ENCODE assay signal across 1 cellular context in genomic region chr16:88783391-88784073, GRCh38.
TF ChIP-seq lines count a peak whose summit lies in the region.

No MANE protein-coding gene starts in this region.

TF ChIP-seq in HepG2, 621 proteins besides CTCF, POLR2A, EP300 and RAD21 (continued from another document and continues in another):
- 0 out of 2 replicates have a peak, but pooled peaks have one; percentile 66 for TF ChIP-seq HIC2 (CRISPR knock-in tag; IDR thresholded peaks at IDR 0.05; ENCODE audit: low read depth)
- TF ChIP-seq ZSCAN30 (CRISPR knock-in tag; IDR thresholded peaks at IDR 0.05), result no peak
- TF ChIP-seq KLF9 (CRISPR knock-in tag; IDR thresholded peaks at IDR 0.05; ENCODE audit: low read depth), result 0 out of 2 replicates have a peak, but pooled peaks have one; percentile 16
- TF ChIP-seq MYC (CRISPR knock-in tag; IDR thresholded peaks at IDR 0.05; ENCODE audit: borderline replicate concordance), result peak; percentile 8; the same call in 1 of the 2 replicates
- no peak for TF ChIP-seq PRDM15 (CRISPR knock-in tag; IDR thresholded peaks at IDR 0.05)
- no peak for TF ChIP-seq PATZ1 (CRISPR knock-in tag; IDR thresholded peaks at IDR 0.05)
- 0 out of 2 replicates have a peak, but pooled peaks have one; percentile 34 for TF ChIP-seq SP4 (CRISPR knock-in tag; IDR thresholded peaks at IDR 0.05)
- no peak for TF ChIP-seq SMARCE1 (IDR thresholded peaks at IDR 0.05; ENCODE audit: borderline replicate concordance)
- no peak for TF ChIP-seq HMG20B (CRISPR knock-in tag; conservative IDR thresholded peaks at IDR 0.05)
- no peak for TF ChIP-seq ZNF331 (CRISPR knock-in tag; IDR thresholded peaks at IDR 0.05)
- no peak for TF ChIP-seq ZNF101 (CRISPR knock-in tag; IDR thresholded peaks at IDR 0.05; ENCODE audit: borderline replicate concordance, low read depth)
- TF ChIP-seq ZMYM4 (CRISPR knock-in tag; IDR thresholded peaks at IDR 0.05), result no peak
- no peak for TF ChIP-seq SOX5 (CRISPR knock-in tag; IDR thresholded peaks at IDR 0.05; ENCODE audit: borderline replicate concordance)
- no peak for TF ChIP-seq ATF2 (CRISPR knock-in tag; IDR thresholded peaks at IDR 0.05)
- TF ChIP-seq NFYB (CRISPR knock-in tag; IDR thresholded peaks at IDR 0.05), result no peak
- no peak for TF ChIP-seq TCF12 (IDR thresholded peaks at IDR 0.05)
- no peak for TF ChIP-seq TCF12 (CRISPR knock-in tag; IDR thresholded peaks at IDR 0.05)
- TF ChIP-seq ZKSCAN1 (IDR thresholded peaks at IDR 0.05; ENCODE audit: low read length), result no peak
- no peak for TF ChIP-seq ARNT (IDR thresholded peaks at IDR 0.05)
- peak; percentile 56; the same call in 1 of the 2 replicates for TF ChIP-seq ZNF605 (CRISPR knock-in tag; IDR thresholded peaks at IDR 0.05)
- TF ChIP-seq HDAC2 (CRISPR knock-in tag; IDR thresholded peaks at IDR 0.05), result no peak
- peak; percentile 12 for TF ChIP-seq HNRNPLL (IDR thresholded peaks at IDR 0.05; ENCODE audit: low read depth, low read length, poor library complexity, severe bottlenecking)
- no peak for TF ChIP-seq ARNTL (CRISPR knock-in tag; IDR thresholded peaks at IDR 0.05)
- TF ChIP-seq ZNF138 (CRISPR knock-in tag; IDR thresholded peaks at IDR 0.05; ENCODE audit: low read depth), result 0 out of 2 replicates have a peak, but pooled peaks have one; percentile 24
- 0 out of 2 replicates have a peak, but pooled peaks have one; percentile 69 for TF ChIP-seq ZNF333 (CRISPR knock-in tag; IDR thresholded peaks at IDR 0.05; ENCODE audit: borderline replicate concordance)
- no peak for TF ChIP-seq NBN (conservative IDR thresholded peaks at IDR 0.05)
- no peak for TF ChIP-seq ZFP82 (CRISPR knock-in tag; IDR thresholded peaks at IDR 0.05; ENCODE audit: borderline replicate concordance)
- 0 out of 2 replicates have a peak, but pooled peaks have one; percentile 37 for TF ChIP-seq ZFP41 (CRISPR knock-in tag; IDR thresholded peaks at IDR 0.05; ENCODE audit: borderline replicate concordance)
- TF ChIP-seq NPAS2 (CRISPR knock-in tag; IDR thresholded peaks at IDR 0.05; ENCODE audit: borderline replicate concordance), result no peak
- no peak for TF ChIP-seq ZNF276 (CRISPR knock-in tag; IDR thresholded peaks at IDR 0.05; ENCODE audit: low read depth)
- TF ChIP-seq PRPF4 (IDR thresholded peaks at IDR 0.05; ENCODE audit: low read depth, low read length, poor library complexity, severe bottlenecking), result no peak
- TF ChIP-seq ZNF10 (CRISPR knock-in tag; IDR thresholded peaks at IDR 0.05; ENCODE audit: borderline replicate concordance, low read depth), result no peak
- TF ChIP-seq CSRNP1 (CRISPR knock-in tag; IDR thresholded peaks at IDR 0.05), result no peak
- no peak; the same call in 1 of the 2 replicates for TF ChIP-seq ZNF687 (CRISPR knock-in tag; IDR thresholded peaks at IDR 0.05)
- no peak for TF ChIP-seq MIER2 (CRISPR knock-in tag; IDR thresholded peaks at IDR 0.05)
- TF ChIP-seq NFRKB (IDR thresholded peaks at IDR 0.05), result no peak
- TF ChIP-seq TBX3 (IDR thresholded peaks at IDR 0.05; ENCODE audit: borderline replicate concordance), result no peak
- no peak for TF ChIP-seq FLYWCH1 (CRISPR knock-in tag; IDR thresholded peaks at IDR 0.05)
- TF ChIP-seq KLF12 (CRISPR knock-in tag; IDR thresholded peaks at IDR 0.05; ENCODE audit: borderline replicate concordance), result peak; percentile 32; the same call in 1 of the 2 replicates
- no peak for TF ChIP-seq ZNF7 (CRISPR knock-in tag; IDR thresholded peaks at IDR 0.05)
- TF ChIP-seq HNF1B (CRISPR knock-in tag; IDR thresholded peaks at IDR 0.05), result peak; percentile 71; the same call in 1 of the 2 replicates
- no peak for TF ChIP-seq ZNF251 (CRISPR knock-in tag; IDR thresholded peaks at IDR 0.05)
- 0 out of 2 replicates have a peak, but pooled peaks have one; percentile 47 for TF ChIP-seq EED (CRISPR knock-in tag; IDR thresholded peaks at IDR 0.05)
- no peak for TF ChIP-seq ELF4 (CRISPR knock-in tag; IDR thresholded peaks at IDR 0.05; ENCODE audit: borderline replicate concordance)
- TF ChIP-seq IKZF5 (CRISPR knock-in tag; IDR thresholded peaks at IDR 0.05), result peak; percentile 20; the same call in 1 of the 2 replicates
- no peak for TF ChIP-seq WIZ (CRISPR knock-in tag; IDR thresholded peaks at IDR 0.05)
